1 cellular context compared by ENCODE assay signal in genomic region chr2:43349944-43350343, GRCh38.
A peak's percentile ranks its signal among the peaks of the same experiment; 100 is the strongest.
TF ChIP-seq lines count a peak whose summit lies in the region.

No MANE protein-coding gene starts in this region.

TF ChIP-seq in HepG2, 621 proteins besides CTCF, POLR2A, EP300 and RAD21 (continued from another document and continues in another):
- TF ChIP-seq ZNF710 (CRISPR knock-in tag; IDR thresholded peaks at IDR 0.05; ENCODE audit: borderline replicate concordance) (no peak), ELF4 (CRISPR knock-in tag; IDR thresholded peaks at IDR 0.05; ENCODE audit: borderline replicate concordance) (no peak), ZNF883 (CRISPR knock-in tag; IDR thresholded peaks at IDR 0.05; ENCODE audit: not compliant biosample characterization) (no peak), POLR2G (IDR thresholded peaks at IDR 0.05; ENCODE audit: low read depth, low read length) (no peak), TRAFD1 (CRISPR knock-in tag; IDR thresholded peaks at IDR 0.05; ENCODE audit: borderline replicate concordance) (no peak), ARID3A (IDR thresholded peaks at IDR 0.05; ENCODE audit: low read depth, low read length) (peak; percentile 23; the same call in 1 of the 2 replicates), AHDC1 (CRISPR knock-in tag; IDR thresholded peaks at IDR 0.05; ENCODE audit: borderline replicate concordance) (0 out of 2 replicates have a peak, but pooled peaks have one; percentile 23), GZF1 (CRISPR knock-in tag; IDR thresholded peaks at IDR 0.05) (no peak), ZNF414 (CRISPR knock-in tag; IDR thresholded peaks at IDR 0.05) (no peak), U2AF2 (IDR thresholded peaks at IDR 0.05; ENCODE audit: low read depth, low read length) (no peak), NR2F6 (IDR thresholded peaks at IDR 0.05) (0 out of 2 replicates have a peak, but pooled peaks have one; percentile 18), NR2F6 (CRISPR knock-in tag; IDR thresholded peaks at IDR 0.05) (no peak), TFE3 (CRISPR knock-in tag; IDR thresholded peaks at IDR 0.05) (no peak), ZNF329 (CRISPR knock-in tag; IDR thresholded peaks at IDR 0.05; ENCODE audit: low read depth) (no peak), ZNF12 (CRISPR knock-in tag; IDR thresholded peaks at IDR 0.05) (no peak), ZNF362 (CRISPR knock-in tag; IDR thresholded peaks at IDR 0.05; ENCODE audit: borderline replicate concordance) (peak; percentile 46; the same call in 1 of the 2 replicates), SMAD1 (CRISPR knock-in tag; IDR thresholded peaks at IDR 0.05; ENCODE audit: borderline replicate concordance, low read depth) (no peak), ZHX2 (IDR thresholded peaks at IDR 0.05; ENCODE audit: low read depth) (no peak), ZHX2 (CRISPR knock-in tag; IDR thresholded peaks at IDR 0.05; ENCODE audit: borderline replicate concordance) (no peak), LCORL (IDR thresholded peaks at IDR 0.05) (no peak), LCORL (CRISPR knock-in tag; IDR thresholded peaks at IDR 0.05) (no peak), PAXIP1 (CRISPR knock-in tag; conservative IDR thresholded peaks at IDR 0.05) (peak; percentile 25; the same call in 1 of the 2 replicates), MTERF4 (CRISPR knock-in tag; IDR thresholded peaks at IDR 0.05) (no peak), PHF21A (CRISPR knock-in tag; IDR thresholded peaks at IDR 0.05) (peak; percentile 27; the same call in 1 of the 2 replicates), RXRB (CRISPR knock-in tag; IDR thresholded peaks at IDR 0.05; ENCODE audit: borderline replicate concordance) (0 out of 2 replicates have a peak, but pooled peaks have one; percentile 29), YEATS2 (CRISPR knock-in tag; IDR thresholded peaks at IDR 0.05; ENCODE audit: borderline replicate concordance) (no peak)
